Comparison of ENCODE assay signal across 8 cellular contexts in genomic region chr14:105414456-105415371, GRCh38. TPM values are rescaled to one million over a fixed set of nuclear protein-coding genes. Genes with fewer than 3 reads are reported as not detected.
A peak's percentile ranks its signal among the peaks of the same experiment; 100 is the strongest.
DNase-seq lines count a peak whose midpoint lies in the region; ATAC-seq and TF ChIP-seq lines count a peak whose summit lies in the region.

No MANE protein-coding gene starts in this region.

- peak overlapping the region; percentile 21 for H3K27ac Mint-ChIP-seq in mesothelial cell of epicardium

- peak; percentile 66 for DNase-seq in EH (ENCODE audit: low read depth)
- DNase-seq in NCI-H345 (lab: John Stamatoyannopoulos, UW): peak; percentile 68
- DNase-seq in activated CD8-positive, alpha-beta memory T cell treated with anti-CD3 and anti-CD28 coated beads, Interleukin-2, amount 50 U/mL, for 24 hours (ENCODE audit: extremely low read depth): peak; percentile 39
- DNase-seq in epidermal melanocyte (ENCODE audit: insufficient read length, low spot score): peak; percentile 89
- DNase-seq in mesothelial cell of epicardium (ENCODE audit: low spot score in 2 of 2, unreplicated experiment in 2 of 2): peak; percentile 46 to 78
- peak; percentile 22 for DNase-seq in stimulated activated CD8-positive, alpha-beta memory T cell treated with anti-CD3 and anti-CD28 coated beads, Interleukin-15, amount 100 ng/mL, for 1 hour (ENCODE audit: low read depth)

- peaks cover 17% of the 10 kb centered on the region for H3K4me1 Mint-ChIP-seq in mesothelial cell of epicardium

- peaks cover 5% of the 10 kb centered on the region for H3K36me3 Mint-ChIP-seq in mesothelial cell of epicardium

- H3K27me3 Mint-ChIP-seq in mesothelial cell of epicardium (ENCODE audit: low read depth): peaks cover 37% of the 10 kb centered on the region

- ATAC-seq in HG02588 (IDR thresholded peaks at IDR 0.05; ENCODE audit: unreplicated experiment): peak; percentile 57
- no peak for ATAC-seq in HG03571 (IDR thresholded peaks at IDR 0.05; ENCODE audit: unreplicated experiment)

- H3K9me3 Mint-ChIP-seq in mesothelial cell of epicardium: no peaks in the 10 kb centered on the region

- H3K4me3 Mint-ChIP-seq in mesothelial cell of epicardium: peak overlapping the region; percentile 70

- peak; percentile 50 for TF ChIP-seq CTCF in mesothelial cell of epicardium (IDR thresholded peaks at IDR 0.05; ENCODE audit: unreplicated experiment)

RNA-seq across cellular contexts. Expression of gene MTA1, which starts 4.9 kb away (rescaled TPM):
- 256 to 261 TPM (median 259 TPM) in 3 replicates for total RNA-seq in mesothelial cell of epicardium

RNA-seq across cellular contexts. Expression of gene TEX22, which starts 16.4 kb away (rescaled TPM):
- 3.5 to 4.8 TPM (median 4.5 TPM) in 3 replicates for total RNA-seq in mesothelial cell of epicardium

RNA-seq across cellular contexts. Expression of gene CRIP2, which starts 59.9 kb away (rescaled TPM):
- total RNA-seq in mesothelial cell of epicardium: 19.2 to 20.9 TPM (median 19.4 TPM) in 3 replicates

Comparison
In these comparisons a context has a peak if more than half of its experiments do, and no peak if none do; other contexts are left out.
1. DNase-seq: peak in every context shown above with its lines; median percentile 89 in epidermal melanocyte; 68 in NCI-H345; 66 in EH; 62 in mesothelial cell of epicardium; 39 in activated CD8-positive, alpha-beta memory T cell treated with anti-CD3 and anti-CD28 coated beads, Interleukin-2, amount 50 U/mL, for 24 hours; 22 in stimulated activated CD8-positive, alpha-beta memory T cell treated with anti-CD3 and anti-CD28 coated beads, Interleukin-15, amount 100 ng/mL, for 1 hour.